ENCODE assay signal across 1 cellular context in genomic region chr2:98734823-98735260, GRCh38.
TF ChIP-seq lines count a peak whose summit lies in the region.

No MANE protein-coding gene starts in this region.

TF ChIP-seq in HepG2, 621 proteins besides CTCF, POLR2A, EP300 and RAD21 (continued from another document and continues in another):
- no peak for TF ChIP-seq ZNF232 (CRISPR knock-in tag; IDR thresholded peaks at IDR 0.05; ENCODE audit: borderline replicate concordance)
- no peak for TF ChIP-seq NR0B2 (CRISPR knock-in tag; IDR thresholded peaks at IDR 0.05)
- TF ChIP-seq AHR (CRISPR knock-in tag; IDR thresholded peaks at IDR 0.05), result no peak
- TF ChIP-seq FOXA3 (CRISPR knock-in tag; IDR thresholded peaks at IDR 0.05), result peak; percentile 93
- no peak for TF ChIP-seq ZKSCAN5 (CRISPR knock-in tag; IDR thresholded peaks at IDR 0.05)
- TF ChIP-seq ZBTB38 (CRISPR knock-in tag; IDR thresholded peaks at IDR 0.05), result no peak
- TF ChIP-seq BCL6 (CRISPR knock-in tag; IDR thresholded peaks at IDR 0.05), result peak; percentile 98
- no peak for TF ChIP-seq GPN1 (CRISPR knock-in tag; IDR thresholded peaks at IDR 0.05; ENCODE audit: borderline replicate concordance)
- TF ChIP-seq, protein P1, sequence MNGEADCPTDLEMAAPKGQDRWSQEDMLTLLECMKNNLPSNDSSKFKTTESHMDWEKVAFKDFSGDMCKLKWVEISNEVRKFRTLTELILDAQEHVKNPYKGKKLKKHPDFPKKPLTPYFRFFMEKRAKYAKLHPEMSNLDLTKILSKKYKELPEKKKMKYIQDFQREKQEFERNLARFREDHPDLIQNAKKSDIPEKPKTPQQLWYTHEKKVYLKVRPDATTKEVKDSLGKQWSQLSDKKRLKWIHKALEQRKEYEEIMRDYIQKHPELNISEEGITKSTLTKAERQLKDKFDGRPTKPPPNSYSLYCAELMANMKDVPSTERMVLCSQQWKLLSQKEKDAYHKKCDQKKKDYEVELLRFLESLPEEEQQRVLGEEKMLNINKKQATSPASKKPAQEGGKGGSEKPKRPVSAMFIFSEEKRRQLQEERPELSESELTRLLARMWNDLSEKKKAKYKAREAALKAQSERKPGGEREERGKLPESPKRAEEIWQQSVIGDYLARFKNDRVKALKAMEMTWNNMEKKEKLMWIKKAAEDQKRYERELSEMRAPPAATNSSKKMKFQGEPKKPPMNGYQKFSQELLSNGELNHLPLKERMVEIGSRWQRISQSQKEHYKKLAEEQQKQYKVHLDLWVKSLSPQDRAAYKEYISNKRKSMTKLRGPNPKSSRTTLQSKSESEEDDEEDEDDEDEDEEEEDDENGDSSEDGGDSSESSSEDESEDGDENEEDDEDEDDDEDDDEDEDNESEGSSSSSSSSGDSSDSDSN (CRISPR knock-in tag; IDR thresholded peaks at IDR 0.05), result no peak
- TF ChIP-seq ZNF564 (CRISPR knock-in tag; IDR thresholded peaks at IDR 0.05), result no peak
- TF ChIP-seq PHF5A (CRISPR knock-in tag; IDR thresholded peaks at IDR 0.05; ENCODE audit: low read depth, unreplicated experiment), result no peak
- TF ChIP-seq CBX1 (IDR thresholded peaks at IDR 0.05; ENCODE audit: low read depth), result no peak
- TF ChIP-seq SP1 (IDR thresholded peaks at IDR 0.05), result no peak
- no peak for TF ChIP-seq SP1 (CRISPR knock-in tag; IDR thresholded peaks at IDR 0.05)
- no peak for TF ChIP-seq ZNF326 (CRISPR knock-in tag; IDR thresholded peaks at IDR 0.05; ENCODE audit: borderline replicate concordance)
- no peak for TF ChIP-seq ZNF282 (IDR thresholded peaks at IDR 0.05; ENCODE audit: partially characterized antibody)
- no peak for TF ChIP-seq TBX3 (IDR thresholded peaks at IDR 0.05; ENCODE audit: borderline replicate concordance)
- TF ChIP-seq TFDP2 (CRISPR knock-in tag; IDR thresholded peaks at IDR 0.05), result no peak
- no peak for TF ChIP-seq PRDM15 (CRISPR knock-in tag; IDR thresholded peaks at IDR 0.05)
- TF ChIP-seq ZNF510 (CRISPR knock-in tag; IDR thresholded peaks at IDR 0.05; ENCODE audit: low read depth), result no peak
- 0 out of 4 replicates have a peak, but pooled peaks of 1 of the 2 experiments have one; percentile 35 for TF ChIP-seq NR2F1 (CRISPR knock-in tag; IDR thresholded peaks at IDR 0.05)
- TF ChIP-seq HMG20B (CRISPR knock-in tag; conservative IDR thresholded peaks at IDR 0.05), result peak; percentile 76; the same call in 1 of the 2 replicates
- TF ChIP-seq PRDM4 (CRISPR knock-in tag; IDR thresholded peaks at IDR 0.05; ENCODE audit: borderline replicate concordance), result no peak
- TF ChIP-seq FOXC1 (CRISPR knock-in tag; IDR thresholded peaks at IDR 0.05; ENCODE audit: borderline replicate concordance), result no peak
- 0 out of 2 replicates have a peak, but pooled peaks have one; percentile 32 for TF ChIP-seq BHLHE40 (IDR thresholded peaks at IDR 0.05; ENCODE audit: low read length)
- TF ChIP-seq DNMT1 (CRISPR knock-in tag; IDR thresholded peaks at IDR 0.05), result no peak
- peak; percentile 65; the same call in 1 of the 2 replicates for TF ChIP-seq RBFOX2 (IDR thresholded peaks at IDR 0.05; ENCODE audit: low read depth, low read length)
- TF ChIP-seq AHDC1 (CRISPR knock-in tag; IDR thresholded peaks at IDR 0.05; ENCODE audit: borderline replicate concordance), result peak; percentile 77
- TF ChIP-seq FOXO1 (CRISPR knock-in tag; IDR thresholded peaks at IDR 0.05), result peak; percentile 55
- TF ChIP-seq HOXA5 (CRISPR knock-in tag; IDR thresholded peaks at IDR 0.05), result no peak
- no peak for TF ChIP-seq PCBP1 (IDR thresholded peaks at IDR 0.05; ENCODE audit: borderline replicate concordance, low read depth, low read length)
- no peak for TF ChIP-seq POLR2AphosphoS2 (IDR thresholded peaks at IDR 0.05; ENCODE audit: low read depth, low read length)
- TF ChIP-seq, protein P2, sequence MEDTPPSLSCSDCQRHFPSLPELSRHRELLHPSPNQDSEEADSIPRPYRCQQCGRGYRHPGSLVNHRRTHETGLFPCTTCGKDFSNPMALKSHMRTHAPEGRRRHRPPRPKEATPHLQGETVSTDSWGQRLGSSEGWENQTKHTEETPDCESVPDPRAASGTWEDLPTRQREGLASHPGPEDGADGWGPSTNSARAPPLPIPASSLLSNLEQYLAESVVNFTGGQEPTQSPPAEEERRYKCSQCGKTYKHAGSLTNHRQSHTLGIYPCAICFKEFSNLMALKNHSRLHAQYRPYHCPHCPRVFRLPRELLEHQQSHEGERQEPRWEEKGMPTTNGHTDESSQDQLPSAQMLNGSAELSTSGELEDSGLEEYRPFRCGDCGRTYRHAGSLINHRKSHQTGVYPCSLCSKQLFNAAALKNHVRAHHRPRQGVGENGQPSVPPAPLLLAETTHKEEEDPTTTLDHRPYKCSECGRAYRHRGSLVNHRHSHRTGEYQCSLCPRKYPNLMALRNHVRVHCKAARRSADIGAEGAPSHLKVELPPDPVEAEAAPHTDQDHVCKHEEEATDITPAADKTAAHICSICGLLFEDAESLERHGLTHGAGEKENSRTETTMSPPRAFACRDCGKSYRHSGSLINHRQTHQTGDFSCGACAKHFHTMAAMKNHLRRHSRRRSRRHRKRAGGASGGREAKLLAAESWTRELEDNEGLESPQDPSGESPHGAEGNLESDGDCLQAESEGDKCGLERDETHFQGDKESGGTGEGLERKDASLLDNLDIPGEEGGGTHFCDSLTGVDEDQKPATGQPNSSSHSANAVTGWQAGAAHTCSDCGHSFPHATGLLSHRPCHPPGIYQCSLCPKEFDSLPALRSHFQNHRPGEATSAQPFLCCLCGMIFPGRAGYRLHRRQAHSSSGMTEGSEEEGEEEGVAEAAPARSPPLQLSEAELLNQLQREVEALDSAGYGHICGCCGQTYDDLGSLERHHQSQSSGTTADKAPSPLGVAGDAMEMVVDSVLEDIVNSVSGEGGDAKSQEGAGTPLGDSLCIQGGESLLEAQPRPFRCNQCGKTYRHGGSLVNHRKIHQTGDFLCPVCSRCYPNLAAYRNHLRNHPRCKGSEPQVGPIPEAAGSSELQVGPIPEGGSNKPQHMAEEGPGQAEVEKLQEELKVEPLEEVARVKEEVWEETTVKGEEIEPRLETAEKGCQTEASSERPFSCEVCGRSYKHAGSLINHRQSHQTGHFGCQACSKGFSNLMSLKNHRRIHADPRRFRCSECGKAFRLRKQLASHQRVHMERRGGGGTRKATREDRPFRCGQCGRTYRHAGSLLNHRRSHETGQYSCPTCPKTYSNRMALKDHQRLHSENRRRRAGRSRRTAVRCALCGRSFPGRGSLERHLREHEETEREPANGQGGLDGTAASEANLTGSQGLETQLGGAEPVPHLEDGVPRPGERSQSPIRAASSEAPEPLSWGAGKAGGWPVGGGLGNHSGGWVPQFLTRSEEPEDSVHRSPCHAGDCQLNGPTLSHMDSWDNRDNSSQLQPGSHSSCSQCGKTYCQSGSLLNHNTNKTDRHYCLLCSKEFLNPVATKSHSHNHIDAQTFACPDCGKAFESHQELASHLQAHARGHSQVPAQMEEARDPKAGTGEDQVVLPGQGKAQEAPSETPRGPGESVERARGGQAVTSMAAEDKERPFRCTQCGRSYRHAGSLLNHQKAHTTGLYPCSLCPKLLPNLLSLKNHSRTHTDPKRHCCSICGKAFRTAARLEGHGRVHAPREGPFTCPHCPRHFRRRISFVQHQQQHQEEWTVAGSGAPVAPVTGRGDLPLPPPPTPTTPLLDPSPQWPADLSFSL (CRISPR knock-in tag; IDR thresholded peaks at IDR 0.05), result peak; percentile 63; the same call in 1 of the 2 replicates
- no peak for TF ChIP-seq ZNF660 (CRISPR knock-in tag; IDR thresholded peaks at IDR 0.05; ENCODE audit: borderline replicate concordance, low read depth)
- TF ChIP-seq TRIM22 (IDR thresholded peaks at IDR 0.05), result no peak
